Comparison of ENCODE assay signal across 1 cellular context in the genomic region with DNA sequence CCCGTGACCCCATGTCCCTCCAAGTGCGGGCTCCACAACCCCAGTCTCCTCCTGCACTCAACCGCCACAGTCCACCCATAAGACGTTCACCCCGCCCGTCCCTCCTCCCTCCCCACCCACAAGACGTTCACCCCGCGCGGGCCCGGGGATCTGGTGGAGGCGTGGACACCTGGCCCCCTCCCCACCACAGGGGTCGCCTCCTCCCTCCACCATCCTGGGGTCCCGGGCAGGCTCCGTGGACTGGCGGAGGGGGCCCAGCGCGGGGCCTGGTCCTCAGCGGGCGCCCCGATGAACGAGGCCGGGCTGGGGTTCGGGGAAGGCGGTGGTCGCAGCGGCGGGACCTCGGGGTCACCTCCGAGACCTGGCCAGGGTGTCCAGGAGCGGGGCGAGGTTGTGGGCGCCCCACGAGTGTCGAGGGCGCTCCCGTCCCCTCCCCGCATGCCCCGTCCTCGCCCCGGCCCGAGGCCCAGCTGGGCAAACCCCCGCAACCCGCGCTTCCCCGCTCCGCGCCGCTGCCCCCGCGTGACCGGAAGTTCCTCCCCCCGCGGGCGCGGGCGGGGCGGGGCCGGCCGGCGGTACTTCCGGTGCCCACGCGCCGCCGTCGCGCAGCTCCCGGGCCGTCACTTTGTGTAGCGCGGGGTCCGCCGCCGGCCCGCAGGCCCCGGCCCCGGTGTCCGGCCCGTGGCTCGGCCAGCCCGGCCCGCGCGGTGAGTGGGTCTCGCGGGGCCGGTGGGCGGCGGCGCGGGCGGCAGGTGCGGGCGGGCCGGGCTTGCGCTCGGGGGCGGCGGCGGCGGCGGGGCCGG.
A peak's percentile ranks its signal among the peaks of the same experiment; 100 is the strongest.
TF ChIP-seq lines count a peak whose summit lies in the region.

A gene (plus strand): TSS at position 578 of the 803 bp plus-strand sequence. CDS start 5,092 bp downstream, outside the sequence.

TF ChIP-seq in HepG2, 621 proteins besides CTCF, POLR2A, EP300 and RAD21 (continued from another document and continues in another):
- TF ChIP-seq, protein P1, sequence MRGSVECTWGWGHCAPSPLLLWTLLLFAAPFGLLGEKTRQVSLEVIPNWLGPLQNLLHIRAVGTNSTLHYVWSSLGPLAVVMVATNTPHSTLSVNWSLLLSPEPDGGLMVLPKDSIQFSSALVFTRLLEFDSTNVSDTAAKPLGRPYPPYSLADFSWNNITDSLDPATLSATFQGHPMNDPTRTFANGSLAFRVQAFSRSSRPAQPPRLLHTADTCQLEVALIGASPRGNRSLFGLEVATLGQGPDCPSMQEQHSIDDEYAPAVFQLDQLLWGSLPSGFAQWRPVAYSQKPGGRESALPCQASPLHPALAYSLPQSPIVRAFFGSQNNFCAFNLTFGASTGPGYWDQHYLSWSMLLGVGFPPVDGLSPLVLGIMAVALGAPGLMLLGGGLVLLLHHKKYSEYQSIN (CRISPR knock-in tag; IDR thresholded peaks at IDR 0.05; ENCODE audit: borderline replicate concordance): no peak
- no peak; the same call in 1 of the 2 replicates for TF ChIP-seq ZNF274 (CRISPR knock-in tag; IDR thresholded peaks at IDR 0.05)
- TF ChIP-seq JUN (CRISPR knock-in tag; IDR thresholded peaks at IDR 0.05): no peak
- no peak for TF ChIP-seq ZNF441 (CRISPR knock-in tag; IDR thresholded peaks at IDR 0.05; ENCODE audit: borderline replicate concordance)
- no peak for TF ChIP-seq HNRNPH1 (optimal IDR thresholded peaks at IDR 0.05; ENCODE audit: low read depth, low read length)
- no peak for TF ChIP-seq NKX3-1 (CRISPR knock-in tag; IDR thresholded peaks at IDR 0.05)
- no peak for TF ChIP-seq ERF (CRISPR knock-in tag; IDR thresholded peaks at IDR 0.05)
- peak; percentile 53 for TF ChIP-seq PHF8 (CRISPR knock-in tag; IDR thresholded peaks at IDR 0.05)
- TF ChIP-seq KLF15 (CRISPR knock-in tag; IDR thresholded peaks at IDR 0.05; ENCODE audit: borderline replicate concordance): no peak
- no peak for TF ChIP-seq ZNF709 (CRISPR knock-in tag; IDR thresholded peaks at IDR 0.05)
- TF ChIP-seq FOXP1 (IDR thresholded peaks at IDR 0.05): no peak
- TF ChIP-seq FOXP1 (CRISPR knock-in tag; IDR thresholded peaks at IDR 0.05): no peak
- peak; percentile 57; the same call in 1 of the 2 replicates for TF ChIP-seq ZNF749 (CRISPR knock-in tag; IDR thresholded peaks at IDR 0.05; ENCODE audit: borderline replicate concordance)
- TF ChIP-seq ESRRA (CRISPR knock-in tag; IDR thresholded peaks at IDR 0.05; ENCODE audit: low read depth): no peak
- TF ChIP-seq RXRA (CRISPR knock-in tag; IDR thresholded peaks at IDR 0.05): peak; percentile 11; the same call in 1 of the 2 replicates
- TF ChIP-seq SMYD3 (CRISPR knock-in tag; IDR thresholded peaks at IDR 0.05): no peak
- TF ChIP-seq ELF3 (CRISPR knock-in tag; IDR thresholded peaks at IDR 0.05): 0 out of 2 replicates have a peak, but pooled peaks have one; percentile 14
- no peak for TF ChIP-seq NFKB2 (CRISPR knock-in tag; IDR thresholded peaks at IDR 0.05; ENCODE audit: borderline replicate concordance)
- TF ChIP-seq, protein P2, sequence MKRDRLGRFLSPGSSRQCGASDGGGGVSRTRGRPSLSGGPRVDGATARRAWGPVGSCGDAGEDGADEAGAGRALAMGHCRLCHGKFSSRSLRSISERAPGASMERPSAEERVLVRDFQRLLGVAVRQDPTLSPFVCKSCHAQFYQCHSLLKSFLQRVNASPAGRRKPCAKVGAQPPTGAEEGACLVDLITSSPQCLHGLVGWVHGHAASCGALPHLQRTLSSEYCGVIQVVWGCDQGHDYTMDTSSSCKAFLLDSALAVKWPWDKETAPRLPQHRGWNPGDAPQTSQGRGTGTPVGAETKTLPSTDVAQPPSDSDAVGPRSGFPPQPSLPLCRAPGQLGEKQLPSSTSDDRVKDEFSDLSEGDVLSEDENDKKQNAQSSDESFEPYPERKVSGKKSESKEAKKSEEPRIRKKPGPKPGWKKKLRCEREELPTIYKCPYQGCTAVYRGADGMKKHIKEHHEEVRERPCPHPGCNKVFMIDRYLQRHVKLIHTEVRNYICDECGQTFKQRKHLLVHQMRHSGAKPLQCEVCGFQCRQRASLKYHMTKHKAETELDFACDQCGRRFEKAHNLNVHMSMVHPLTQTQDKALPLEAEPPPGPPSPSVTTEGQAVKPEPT (CRISPR knock-in tag; IDR thresholded peaks at IDR 0.05; ENCODE audit: low read depth): no peak
- TF ChIP-seq, protein P3, sequence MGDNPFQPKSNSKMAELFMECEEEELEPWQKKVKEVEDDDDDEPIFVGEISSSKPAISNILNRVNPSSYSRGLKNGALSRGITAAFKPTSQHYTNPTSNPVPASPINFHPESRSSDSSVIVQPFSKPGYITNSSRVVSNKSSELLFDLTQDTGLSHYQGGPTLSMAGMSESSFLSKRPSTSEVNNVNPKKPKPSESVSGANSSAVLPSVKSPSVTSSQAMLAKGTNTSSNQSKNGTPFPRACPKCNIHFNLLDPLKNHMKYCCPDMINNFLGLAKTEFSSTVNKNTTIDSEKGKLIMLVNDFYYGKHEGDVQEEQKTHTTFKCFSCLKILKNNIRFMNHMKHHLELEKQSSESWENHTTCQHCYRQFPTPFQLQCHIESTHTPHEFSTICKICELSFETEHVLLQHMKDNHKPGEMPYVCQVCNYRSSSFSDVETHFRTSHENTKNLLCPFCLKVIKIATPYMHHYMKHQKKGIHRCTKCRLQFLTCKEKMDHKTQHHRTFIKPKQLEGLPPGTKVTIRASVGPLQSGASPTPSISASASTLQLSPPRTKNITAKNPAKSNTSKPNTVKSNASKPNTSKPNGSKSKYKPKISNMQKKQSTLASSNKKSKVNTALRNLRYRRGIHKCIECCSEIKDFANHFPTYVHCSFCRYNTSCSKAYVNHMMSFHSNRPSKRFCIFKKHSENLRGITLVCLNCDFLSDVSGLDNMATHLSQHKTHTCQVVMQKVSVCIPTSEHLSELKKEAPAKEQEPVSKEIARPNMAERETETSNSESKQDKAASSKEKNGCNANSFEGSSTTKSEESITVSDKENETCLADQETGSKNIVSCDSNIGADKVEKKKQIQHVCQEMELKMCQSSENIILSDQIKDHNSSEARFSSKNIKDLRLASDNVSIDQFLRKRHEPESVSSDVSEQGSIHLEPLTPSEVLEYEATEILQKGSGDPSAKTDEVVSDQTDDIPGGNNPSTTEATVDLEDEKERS (CRISPR knock-in tag; IDR thresholded peaks at IDR 0.05): no peak
- TF ChIP-seq, protein P4, sequence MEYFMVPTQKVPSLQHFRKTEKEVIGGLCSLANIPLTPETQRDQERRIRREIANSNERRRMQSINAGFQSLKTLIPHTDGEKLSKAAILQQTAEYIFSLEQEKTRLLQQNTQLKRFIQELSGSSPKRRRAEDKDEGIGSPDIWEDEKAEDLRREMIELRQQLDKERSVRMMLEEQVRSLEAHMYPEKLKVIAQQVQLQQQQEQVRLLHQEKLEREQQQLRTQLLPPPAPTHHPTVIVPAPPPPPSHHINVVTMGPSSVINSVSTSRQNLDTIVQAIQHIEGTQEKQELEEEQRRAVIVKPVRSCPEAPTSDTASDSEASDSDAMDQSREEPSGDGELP (IDR thresholded peaks at IDR 0.05; ENCODE audit: borderline replicate concordance, low read depth): peak; percentile 23; the same call in 1 of the 2 replicates
- TF ChIP-seq ZSCAN25 (CRISPR knock-in tag; IDR thresholded peaks at IDR 0.05): 0 out of 2 replicates have a peak, but pooled peaks have one; percentile 22
- TF ChIP-seq THYN1 (CRISPR knock-in tag; IDR thresholded peaks at IDR 0.05; ENCODE audit: borderline replicate concordance, low read depth): no peak
- TF ChIP-seq JARID2 (CRISPR knock-in tag; IDR thresholded peaks at IDR 0.05; ENCODE audit: insufficient replicate concordance): peak; percentile 49
- TF ChIP-seq POLR2AphosphoS5 (IDR thresholded peaks at IDR 0.05; ENCODE audit: low read depth, low read length): no peak
- TF ChIP-seq IRX3 (CRISPR knock-in tag; IDR thresholded peaks at IDR 0.05; ENCODE audit: borderline replicate concordance, low read depth): peak; percentile 28; the same call in 1 of the 2 replicates
- no peak; the same call in 1 of the 2 replicates for TF ChIP-seq ZIK1 (CRISPR knock-in tag; IDR thresholded peaks at IDR 0.05; ENCODE audit: borderline replicate concordance, low read depth)
- TF ChIP-seq ZNF510 (CRISPR knock-in tag; IDR thresholded peaks at IDR 0.05; ENCODE audit: low read depth): no peak
- TF ChIP-seq ZKSCAN1 (IDR thresholded peaks at IDR 0.05; ENCODE audit: low read length): no peak
- no peak for TF ChIP-seq ZNF766 (CRISPR knock-in tag; IDR thresholded peaks at IDR 0.05; ENCODE audit: borderline replicate concordance)
- no peak for TF ChIP-seq ASH2L (IDR thresholded peaks at IDR 0.05; ENCODE audit: insufficient read length, low read depth, low read length)
- TF ChIP-seq AHR (CRISPR knock-in tag; IDR thresholded peaks at IDR 0.05): no peak
- TF ChIP-seq, protein P5, sequence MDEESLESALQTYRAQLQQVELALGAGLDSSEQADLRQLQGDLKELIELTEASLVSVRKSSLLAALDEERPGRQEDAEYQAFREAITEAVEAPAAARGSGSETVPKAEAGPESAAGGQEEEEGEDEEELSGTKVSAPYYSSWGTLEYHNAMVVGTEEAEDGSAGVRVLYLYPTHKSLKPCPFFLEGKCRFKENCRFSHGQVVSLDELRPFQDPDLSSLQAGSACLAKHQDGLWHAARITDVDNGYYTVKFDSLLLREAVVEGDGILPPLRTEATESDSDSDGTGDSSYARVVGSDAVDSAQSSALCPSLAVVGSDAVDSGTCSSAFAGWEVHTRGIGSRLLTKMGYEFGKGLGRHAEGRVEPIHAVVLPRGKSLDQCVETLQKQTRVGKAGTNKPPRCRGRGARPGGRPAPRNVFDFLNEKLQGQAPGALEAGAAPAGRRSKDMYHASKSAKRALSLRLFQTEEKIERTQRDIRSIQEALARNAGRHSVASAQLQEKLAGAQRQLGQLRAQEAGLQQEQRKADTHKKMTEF (CRISPR knock-in tag; IDR thresholded peaks at IDR 0.05): no peak
- TF ChIP-seq BRCA1 (CRISPR knock-in tag; IDR thresholded peaks at IDR 0.05): no peak
- TF ChIP-seq TCF7L2 (IDR thresholded peaks at IDR 0.05; ENCODE audit: low read depth, low read length): no peak
- TF ChIP-seq MED8 (CRISPR knock-in tag; IDR thresholded peaks at IDR 0.05; ENCODE audit: insufficient replicate concordance): no peak
- no peak for TF ChIP-seq EZH2 (conservative IDR thresholded peaks at IDR 0.05; ENCODE audit: low read depth, low read length)
- no peak for TF ChIP-seq ZNF674 (CRISPR knock-in tag; IDR thresholded peaks at IDR 0.05; ENCODE audit: low read depth)
- TF ChIP-seq MBD4 (IDR thresholded peaks at IDR 0.05; ENCODE audit: borderline replicate concordance, low read length): no peak
- no peak for TF ChIP-seq ZEB1 (IDR thresholded peaks at IDR 0.05; ENCODE audit: insufficient replicate concordance, low read depth)
- TF ChIP-seq TCF12 (IDR thresholded peaks at IDR 0.05): no peak
- 0 out of 2 replicates have a peak, but pooled peaks have one; percentile 37 for TF ChIP-seq TCF12 (CRISPR knock-in tag; IDR thresholded peaks at IDR 0.05)
- no peak for TF ChIP-seq ZKSCAN8 (CRISPR knock-in tag; IDR thresholded peaks at IDR 0.05; ENCODE audit: borderline replicate concordance)
- no peak for TF ChIP-seq SNRNP70 (IDR thresholded peaks at IDR 0.05; ENCODE audit: low read depth, low read length)
- TF ChIP-seq ZNF350 (CRISPR knock-in tag; IDR thresholded peaks at IDR 0.05; ENCODE audit: borderline replicate concordance, low read depth): no peak
- TF ChIP-seq EED (CRISPR knock-in tag; IDR thresholded peaks at IDR 0.05): peak; percentile 74; the same call in 1 of the 2 replicates
- 0 out of 2 replicates have a peak, but pooled peaks have one; percentile 42 for TF ChIP-seq ZNF556 (CRISPR knock-in tag; IDR thresholded peaks at IDR 0.05; ENCODE audit: borderline replicate concordance)
- no peak for TF ChIP-seq SAP130 (CRISPR knock-in tag; IDR thresholded peaks at IDR 0.05; ENCODE audit: low read depth)
- no peak for TF ChIP-seq RARA (CRISPR knock-in tag; IDR thresholded peaks at IDR 0.05)
- TF ChIP-seq, protein P6, sequence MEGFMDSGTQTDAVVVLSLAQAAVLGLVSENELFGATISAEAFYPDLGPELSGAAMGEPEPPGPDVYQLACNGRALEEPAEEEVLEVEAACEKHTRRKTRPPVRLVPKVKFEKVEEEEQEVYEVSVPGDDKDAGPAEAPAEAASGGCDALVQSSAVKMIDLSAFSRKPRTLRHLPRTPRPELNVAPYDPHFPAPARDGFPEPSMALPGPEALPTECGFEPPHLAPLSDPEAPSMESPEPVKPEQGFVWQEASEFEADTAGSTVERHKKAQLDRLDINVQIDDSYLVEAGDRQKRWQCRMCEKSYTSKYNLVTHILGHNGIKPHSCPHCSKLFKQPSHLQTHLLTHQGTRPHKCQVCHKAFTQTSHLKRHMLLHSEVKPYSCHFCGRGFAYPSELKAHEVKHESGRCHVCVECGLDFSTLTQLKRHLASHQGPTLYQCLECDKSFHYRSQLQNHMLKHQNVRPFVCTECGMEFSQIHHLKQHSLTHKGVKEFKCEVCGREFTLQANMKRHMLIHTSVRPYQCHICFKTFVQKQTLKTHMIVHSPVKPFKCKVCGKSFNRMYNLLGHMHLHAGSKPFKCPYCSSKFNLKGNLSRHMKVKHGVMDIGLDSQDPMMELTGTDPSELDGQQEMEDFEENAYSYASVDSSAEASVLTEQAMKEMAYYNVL (CRISPR knock-in tag; IDR thresholded peaks at IDR 0.05; ENCODE audit: borderline replicate concordance): no peak
